1 cellular context compared by ENCODE assay signal in genomic region chr10:113485801-113486200, GRCh38.
A peak's percentile ranks its signal among the peaks of the same experiment; 100 is the strongest.
TF ChIP-seq lines count a peak whose summit lies in the region.

No MANE protein-coding gene starts in this region.

TF ChIP-seq in SK-N-SH, 30 proteins besides CTCF, POLR2A, EP300 and RAD21:
- TF ChIP-seq MEF2A (IDR thresholded peaks at IDR 0.05; ENCODE audit: borderline replicate concordance, low read depth), result no peak
- 0 out of 2 replicates have a peak, but pooled peaks have one; percentile 3 for TF ChIP-seq NFIC (IDR thresholded peaks at IDR 0.05; ENCODE audit: borderline replicate concordance)
- TF ChIP-seq FOSL2 (IDR thresholded peaks at IDR 0.05; ENCODE audit: borderline replicate concordance, low read depth), result 0 out of 2 replicates have a peak, but pooled peaks have one; percentile 4
